31 cellular contexts compared by ENCODE assay signal in genomic region chr15:46394463-46394862, GRCh38.
"Had no signal": no experiment of that assay in that cellular context is flagged by ENCODE, and none has a peak within 500 bp of the region (broad histone marks: within the 10 kb centered on the region; RNA-seq: fewer than 3 reads in every experiment).

No MANE protein-coding gene starts in this region.

- H3K27ac ChIP-seq: ascending aorta, cardiac muscle cell, PC-9, SJCRH30, WERI-Rb-1 had no signal

- H3K36me3 Mint-ChIP-seq: activated naive CD8-positive, alpha-beta T cell treated with anti-CD3 and anti-CD28 coated beads, Interleukin-2, amount 10 ng/mL, durations not matched to agents 7 days and 5 days had no signal

- H3K4me1 Mint-ChIP-seq: activated CD4-positive, alpha-beta T cell treated with anti-CD3 and anti-CD28 coated beads, Interleukin-2, amount 10 ng/mL, durations not matched to agents 24 days and 14 days; activated naive CD4-positive, alpha-beta T cell treated with anti-CD3 and anti-CD28 coated beads, Interleukin-2, amount 50 U/mL, for 24 hours; activated naive CD8-positive, alpha-beta T cell treated with anti-CD3 and anti-CD28 coated beads, Interleukin-2, amount 10 ng/mL, durations not matched to agents 7 days and 5 days; central memory CD8-positive, alpha-beta T cell had no signal

- H3K27me3 Mint-ChIP-seq: activated CD4-positive, alpha-beta T cell treated with anti-CD3 and anti-CD28 coated beads, Interleukin-2, amount 10 ng/mL, durations not matched to agents 24 days and 14 days; activated CD8-positive, alpha-beta T cell treated with anti-CD3 and anti-CD28 coated beads for 36 hours; activated naive CD4-positive, alpha-beta T cell treated with anti-CD3 and anti-CD28 coated beads, Interleukin-2, amount 50 U/mL, for 24 hours; activated naive CD8-positive, alpha-beta T cell treated with anti-CD3 and anti-CD28 coated beads, Interleukin-2, amount 10 ng/mL, durations not matched to agents 7 days and 5 days; activated T-cell treated with anti-CD3 and anti-CD28 coated beads, Interleukin-2, amount 50 U/mL, for 24 hours; central memory CD8-positive, alpha-beta T cell had no signal

- H3K4me2 ChIP-seq: PC-9 had no signal

- DNase-seq: activated CD4-positive, alpha-beta T cell treated with anti-CD3 and anti-CD28 coated beads, Interleukin-2, amount 10 ng/mL, durations not matched to agents 24 days and 14 days; activated CD4-positive, alpha-beta T cell treated with anti-CD3 and anti-CD28 coated beads, Interleukin-2, amount 50 U/mL, for 4 hours; activated CD8-positive, alpha-beta T cell treated with anti-CD3 and anti-CD28 coated beads for 36 hours; activated gamma-delta T cell; activated naive CD4-positive, alpha-beta T cell treated with Interleukin-2 at 50 U/mL for 16 hours; activated naive CD8-positive, alpha-beta T cell treated with anti-CD3 and anti-CD28 coated beads, Interleukin-2, amount 10 ng/mL, durations not matched to agents 7 days and 5 days; activated T-cell treated with anti-CD3 and anti-CD28 coated beads, Interleukin-2, amount 50 U/mL, for 24 hours; amygdala; Kasumi-1; KG1; MG63; NCI-H1048; NCI-H1105 treated with DMSO at 0.1 percent for 48 hours; NCI-H1436 treated with DMSO at 0.1 percent for 48 hours; NCI-H2029; NCI-H345; NCI-H748 treated with DMSO at 0.1 percent for 48 hours; NK-92 treated with Interleukin-12 subunit alpha and Interleukin-12 subunit beta, amount 100 ng/mL, for 24 hours; PC-9; SHP77; SJCRH30; SW 1271; T-helper 1 cell; T-helper 2 cell; T-helper 9 cell had no signal

- H3K9me3 ChIP-seq: MG63, SJCRH30 had no signal

- H3K27me3 ChIP-seq: ascending aorta, cardiac muscle cell, MG63 had no signal

- H3K4me3 Mint-ChIP-seq: activated CD4-positive, alpha-beta T cell treated with anti-CD3 and anti-CD28 coated beads, Interleukin-2, amount 10 ng/mL, durations not matched to agents 24 days and 14 days; activated CD8-positive, alpha-beta T cell treated with anti-CD3 and anti-CD28 coated beads for 36 hours; activated naive CD4-positive, alpha-beta T cell treated with anti-CD3 and anti-CD28 coated beads, Interleukin-2, amount 50 U/mL, for 24 hours; activated naive CD8-positive, alpha-beta T cell treated with anti-CD3 and anti-CD28 coated beads, Interleukin-2, amount 10 ng/mL, durations not matched to agents 7 days and 5 days; activated T-cell treated with anti-CD3 and anti-CD28 coated beads, Interleukin-2, amount 50 U/mL, for 24 hours; central memory CD8-positive, alpha-beta T cell had no signal

- H2AFZ ChIP-seq: PC-9 had no signal

- ATAC-seq: activated CD8-positive, alpha-beta T cell treated with anti-CD3 and anti-CD28 coated beads for 36 hours had no signal

- H3K27ac Mint-ChIP-seq: activated CD4-positive, alpha-beta T cell treated with anti-CD3 and anti-CD28 coated beads, Interleukin-2, amount 10 ng/mL, durations not matched to agents 24 days and 14 days; activated CD8-positive, alpha-beta T cell treated with anti-CD3 and anti-CD28 coated beads for 36 hours; activated naive CD4-positive, alpha-beta T cell treated with anti-CD3 and anti-CD28 coated beads, Interleukin-2, amount 50 U/mL, for 24 hours; activated naive CD8-positive, alpha-beta T cell treated with anti-CD3 and anti-CD28 coated beads, Interleukin-2, amount 10 ng/mL, durations not matched to agents 7 days and 5 days; activated T-cell treated with anti-CD3 and anti-CD28 coated beads, Interleukin-2, amount 50 U/mL, for 24 hours; activated T-helper 2 cell treated with anti-CD3 and anti-CD28 coated beads, Interferon-gamma antibody, Interleukin-2, Interleukin-4, amounts not matched to agents 10 μg/mL and 5 μg/mL and 100 μg/mL, durations not matched to agents 14 hours and 24 hours and 36 hours had no signal

- H3K36me3 ChIP-seq: ascending aorta, cardiac muscle cell, MG63, SJCRH30, WERI-Rb-1 had no signal

- H3K4me1 ChIP-seq: ascending aorta, SJCRH30 had no signal

- H3K4me3 ChIP-seq: ascending aorta, cardiac muscle cell, MG63, PC-9, SJCRH30 had no signal
